ENCODE assay signal across 1 cellular context in genomic region chr7:80288175-80289122, GRCh38.
TF ChIP-seq lines count a peak whose summit lies in the region.

No MANE protein-coding gene starts in this region.

TF ChIP-seq in IMR-90, 13 proteins besides CTCF, POLR2A, EP300 and RAD21 (continued from another document):
- TF ChIP-seq ELK1 (IDR thresholded peaks at IDR 0.05; ENCODE audit: borderline replicate concordance, low read depth, low read length): no peak
- TF ChIP-seq NFE2L2 (IDR thresholded peaks at IDR 0.05; ENCODE audit: low read depth, low read length): peak; percentile 34; the same call in 1 of the 2 replicates
